In genomic region chr12:120235369-120236123, GRCh38 we compare ENCODE assay signal across 1 cellular context.
TF ChIP-seq lines count a peak whose summit lies in the region.

No MANE protein-coding gene starts in this region.

TF ChIP-seq in H1, 55 proteins besides CTCF, POLR2A, EP300 and RAD21:
- TF ChIP-seq GABPA (IDR thresholded peaks at IDR 0.05; ENCODE audit: borderline replicate concordance, insufficient read depth, low read length), result no peak
- TF ChIP-seq BCL11A (IDR thresholded peaks at IDR 0.05; ENCODE audit: low read depth in 2 of 2, low read length in 2 of 2), result no peak
- no peak for TF ChIP-seq BACH1 (IDR thresholded peaks at IDR 0.05; ENCODE audit: low read length)
- TF ChIP-seq ZNF274 (IDR thresholded peaks at IDR 0.05; ENCODE audit: borderline replicate concordance, extremely low read depth, low read length), result no peak
- no peak for TF ChIP-seq NANOG (IDR thresholded peaks at IDR 0.05; ENCODE audit: insufficient read depth, low read depth, low read length, poor library complexity, severe bottlenecking)
- TF ChIP-seq TBP (IDR thresholded peaks at IDR 0.05; ENCODE audit: low read depth, low read length), result no peak
- no peak for TF ChIP-seq TCF12 (IDR thresholded peaks at IDR 0.05; ENCODE audit: low read depth, low read length)
- no peak for TF ChIP-seq SRF (IDR thresholded peaks at IDR 0.05; ENCODE audit: low read depth, low read length)
- TF ChIP-seq RFX5 (IDR thresholded peaks at IDR 0.05; ENCODE audit: borderline replicate concordance, low read depth, low read length), result no peak
- no peak for TF ChIP-seq KDM5A (IDR thresholded peaks at IDR 0.05; ENCODE audit: low read length)
- no peak for TF ChIP-seq SP1 (IDR thresholded peaks at IDR 0.05; ENCODE audit: low read depth, low read length)
- TF ChIP-seq YY1 (IDR thresholded peaks at IDR 0.05; ENCODE audit: low read depth, low read length), result no peak
- no peak for TF ChIP-seq ATF2 (IDR thresholded peaks at IDR 0.05; ENCODE audit: low read length)
- no peak for TF ChIP-seq POLR2AphosphoS5 (IDR thresholded peaks at IDR 0.05; ENCODE audit: low read depth, low read length)
- TF ChIP-seq CBX5 (IDR thresholded peaks at IDR 0.05; ENCODE audit: low read depth, low read length), result no peak
- TF ChIP-seq RXRA (IDR thresholded peaks at IDR 0.05; ENCODE audit: insufficient read depth, low read depth, low read length), result no peak
- TF ChIP-seq CHD1 (IDR thresholded peaks at IDR 0.05; ENCODE audit: low read depth, low read length), result no peak
- no peak for TF ChIP-seq RBBP5 (IDR thresholded peaks at IDR 0.05; ENCODE audit: borderline replicate concordance, low read depth, low read length)
- TF ChIP-seq HDAC2 (IDR thresholded peaks at IDR 0.05; ENCODE audit: borderline replicate concordance in 1 of 2, low read depth in 2 of 2, low read length in 2 of 2), result no peak
